Comparison of ENCODE assay signal across 1 cellular context in the genomic region with DNA sequence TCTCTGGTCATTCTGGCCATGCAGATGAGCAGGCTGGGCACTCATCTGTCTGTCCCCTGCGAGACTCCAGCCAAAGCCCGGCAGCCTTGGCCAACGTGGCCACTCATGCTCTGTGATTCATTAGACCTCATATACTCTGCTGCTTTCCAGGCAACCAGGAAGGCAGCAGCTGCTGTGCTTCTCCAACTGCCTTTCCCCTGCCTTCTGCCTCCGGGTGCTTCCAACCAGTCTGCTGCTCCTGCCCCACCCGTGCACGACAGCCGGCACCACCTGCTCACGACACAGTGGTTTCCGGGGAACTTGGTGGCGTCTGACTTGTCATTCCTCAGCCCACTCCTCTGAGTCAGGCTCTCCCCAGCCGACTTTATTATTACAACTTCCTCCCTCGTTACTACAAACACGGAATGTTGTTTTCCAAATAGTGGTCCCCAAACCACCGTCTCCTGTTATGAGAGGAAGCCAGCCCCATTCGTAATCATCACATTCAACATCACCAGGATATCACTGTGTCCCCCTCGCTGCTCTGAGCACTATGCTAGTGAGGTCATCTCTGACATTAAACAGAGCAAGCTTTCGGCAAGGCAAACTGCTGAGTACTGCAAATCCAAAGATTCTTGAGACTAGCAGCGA.
TF ChIP-seq lines count a peak whose summit lies in the region.

No MANE protein-coding gene starts in this region.

TF ChIP-seq in SK-N-SH treated with all-trans-retinoic acid at 6 μM for 48 hours, 23 proteins besides CTCF, POLR2A, EP300 and RAD21 (continued from another document):
- TF ChIP-seq ZNF70 (CRISPR knock-in tag; IDR thresholded peaks at IDR 0.05) = no peak
- TF ChIP-seq, protein P1, sequence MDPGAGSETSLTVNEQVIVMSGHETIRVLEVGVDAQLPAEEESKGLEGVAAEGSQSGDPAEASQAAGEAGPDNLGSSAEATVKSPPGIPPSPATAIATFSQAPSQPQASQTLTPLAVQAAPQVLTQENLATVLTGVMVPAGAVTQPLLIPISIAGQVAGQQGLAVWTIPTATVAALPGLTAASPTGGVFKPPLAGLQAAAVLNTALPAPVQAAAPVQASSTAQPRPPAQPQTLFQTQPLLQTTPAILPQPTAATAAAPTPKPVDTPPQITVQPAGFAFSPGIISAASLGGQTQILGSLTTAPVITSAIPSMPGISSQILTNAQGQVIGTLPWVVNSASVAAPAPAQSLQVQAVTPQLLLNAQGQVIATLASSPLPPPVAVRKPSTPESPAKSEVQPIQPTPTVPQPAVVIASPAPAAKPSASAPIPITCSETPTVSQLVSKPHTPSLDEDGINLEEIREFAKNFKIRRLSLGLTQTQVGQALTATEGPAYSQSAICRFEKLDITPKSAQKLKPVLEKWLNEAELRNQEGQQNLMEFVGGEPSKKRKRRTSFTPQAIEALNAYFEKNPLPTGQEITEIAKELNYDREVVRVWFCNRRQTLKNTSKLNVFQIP (CRISPR knock-in tag; IDR thresholded peaks at IDR 0.05; ENCODE audit: borderline replicate concordance, low read depth) = no peak
